Comparison of ENCODE assay signal across 17 cellular contexts in genomic region chr11:2915473-2915872, GRCh38. TPM values are rescaled to one million over a fixed set of nuclear protein-coding genes. Genes with fewer than 3 reads are reported as not detected.
DNase-seq lines count a peak whose midpoint lies in the region; ATAC-seq, FAIRE-seq and TF ChIP-seq lines count a peak whose summit lies in the region.
"Had no signal": no experiment of that assay in that cellular context is flagged by ENCODE, and none has a peak within 500 bp of the region (broad histone marks: within the 10 kb centered on the region; RNA-seq: fewer than 3 reads in every experiment).

No MANE protein-coding gene starts in this region.

- H3K36me3 ChIP-seq in SK-N-SH (replicated peaks in 1 of 2; ENCODE audit: control insufficient read depth in 1 of 2, insufficient read depth in 2 of 2, low read length in 1 of 2) (no peaks in the 10 kb centered on the region), K562 (ENCODE audit: control insufficient read depth, insufficient read depth, low read length) (no peaks in the 10 kb centered on the region), neuronal stem cell (replicated peaks in 1 of 2; ENCODE audit: control insufficient read depth in 2 of 2, insufficient read depth in 2 of 2, low read length in 2 of 2) (no peaks in the 10 kb centered on the region)
- H3K36me3 ChIP-seq in BLaER1 treated with 17β-estradiol and CSF1 and Interleukin-3, amounts not matched to agents 10 nM and 100 nM = no peaks in the 10 kb centered on the region; a peak in 1 of 22 replicates

- H3K4ac ChIP-seq in neuronal stem cell (ENCODE audit: low read length) = no peak overlapping the region

- CTCF ChIA-PET in SK-N-SH (lab: Yijun Ruan, JAX) (interaction anchor here (1.2 to 5.2 kb wide), 6 partner anchors 14 to 516 kb away, joined by 3 to 27 read pairs (median 6); partner anchors contain the start of gene PHLDA2), K562 (lab: Yijun Ruan, JAX; ENCODE audit: low intra/inter-chr PET ratio) (no interaction called here)

- peak overlapping the region; percentile 9 for H2BK15ac ChIP-seq in neuronal stem cell (ENCODE audit: low read length)

- H4K8ac ChIP-seq in neuronal stem cell (ENCODE audit: low read depth, low read length) = no peak overlapping the region

- intact Hi-C loops in K562 (cut with micrococcal nuclease) = no loop called here

- in situ Hi-C loops in K562 (cut with MboI) = no loop called here

- H3K9me3 ChIP-seq in SK-N-SH = no peaks in the 10 kb centered on the region
- no peaks in the 10 kb centered on the region for H3K9me3 ChIP-seq in BLaER1 treated with 17β-estradiol and CSF1 and Interleukin-3, amounts not matched to agents 10 nM and 100 nM (replicated peaks in 1 of 11)
- H3K9me3 ChIP-seq in K562 (replicated peaks; ENCODE audit: control insufficient read depth, insufficient read depth, low read depth, low read length) = no peaks in the 10 kb centered on the region
- H3K9me3 ChIP-seq in neuronal stem cell (replicated peaks in 1 of 2; ENCODE audit: control insufficient read depth in 2 of 2, insufficient read depth in 1 of 2, low read depth in 1 of 2, low read length in 2 of 2) = no peaks in the 10 kb centered on the region

- TF ChIP-seq CTCF in SK-N-SH (IDR thresholded peaks at IDR 0.05) (no peak), K562 (IDR thresholded peaks at IDR 0.05 in 2 of 3, conservative IDR thresholded peaks at IDR 0.05 in 1 of 3; ENCODE audit: insufficient read depth in 2 of 3, low read depth in 1 of 3, low read length in 3 of 3) (no peak)

- ATAC-seq in SK-N-SH treated with all-trans-retinoic acid at 6 μM for 48 hours (no peak), K562 (no peak), HG03175 (IDR thresholded peaks at IDR 0.05; ENCODE audit: unreplicated experiment) (no peak)
- ATAC-seq: GM23338, HCT116 had no signal

- peak overlapping the region; percentile 58 for H2BK12ac ChIP-seq in neuronal stem cell (ENCODE audit: low read length)

- H3K27ac ChIP-seq in SK-N-SH (ENCODE audit: low read depth in 2 of 2, low read length in 1 of 2) (no peak overlapping the region), K562 (ENCODE audit: extremely low read depth, low read depth, low read length) (no peak overlapping the region), neuronal stem cell (replicated peaks; ENCODE audit: low read length) (no peak overlapping the region)
- peak overlapping the region in 2 of 11 experiments; percentile 62 to 77; a peak in 1 of 22 replicates for H3K27ac ChIP-seq in BLaER1 treated with 17β-estradiol and CSF1 and Interleukin-3, amounts not matched to agents 10 nM and 100 nM

- DNase-seq in SK-N-SH (no peak), K562 (ENCODE audit: extremely low read depth in 1 of 4, low spot score in 3 of 4) (no peak), neuronal stem cell (ENCODE audit: low spot score) (no peak), D341Med (ENCODE audit: low spot score) (no peak)
- DNase-seq: 8988T; C1 segment of cervical spinal cord; CD4-positive, CD25-positive, alpha-beta regulatory T cell; CD8-positive, alpha-beta memory T cell; COR-L47 had no signal

- no peak overlapping the region for H2BK5ac ChIP-seq in neuronal stem cell (ENCODE audit: low read length)

- H3K4me2 ChIP-seq in SK-N-SH (no peak overlapping the region), K562 (ENCODE audit: insufficient read depth, low read length) (no peak overlapping the region), neuronal stem cell (ENCODE audit: insufficient read depth, low read length, poor library complexity, severe bottlenecking) (no peak overlapping the region)
- H3K4me2 ChIP-seq in BLaER1 treated with 17β-estradiol and CSF1 and Interleukin-3, amounts not matched to agents 10 nM and 100 nM = peak overlapping the region in 9 of 11 experiments; percentile 79 to 100 (median 92); a peak in 17 of 22 replicates
- H3K4me2 ChIP-seq: GM23338 had no signal

- no peak overlapping the region for H4K91ac ChIP-seq in neuronal stem cell (ENCODE audit: low read depth, low read length, poor library complexity)

- no TSS peak for BruUV-seq in K562 (replicated peaks; lab: Mats Ljungman, UMichigan)

- peaks cover 17 to 25% of the 10 kb centered on the region in 2 experiments; a peak in 3 of 4 replicates for H3K4me1 ChIP-seq in SK-N-SH (ENCODE audit: control insufficient read depth in 1 of 2, insufficient read depth in 2 of 2, low read depth in 1 of 2, low read length in 1 of 2)
- H3K4me1 ChIP-seq in BLaER1 treated with 17β-estradiol and CSF1 and Interleukin-3, amounts not matched to agents 10 nM and 100 nM = peaks cover 57 to 100% (median 100%) of the 10 kb centered on the region in 10 experiments
- peaks cover 14 to 80% of the 10 kb centered on the region in 2 experiments; a peak in 4 of 5 replicates for H3K4me1 ChIP-seq in K562 (replicated peaks in 1 of 2; ENCODE audit: control insufficient read depth in 2 of 2, insufficient read depth in 2 of 2, low read length in 2 of 2)
- H3K4me1 ChIP-seq in neuronal stem cell (ENCODE audit: control insufficient read depth in 2 of 2, insufficient read depth in 1 of 2, low read depth in 1 of 2, low read length in 2 of 2) = peaks cover 5 to 20% of the 10 kb centered on the region in 2 donors

- H3K9me2 ChIP-seq in SK-N-SH = no peaks in the 10 kb centered on the region

- peak overlapping the region; percentile 71 for H3K18ac ChIP-seq in neuronal stem cell (ENCODE audit: low read length)

- H3K79me1 ChIP-seq in neuronal stem cell (ENCODE audit: low read depth, low read length) = no peaks in the 10 kb centered on the region

- no peak overlapping the region for H3K14ac ChIP-seq in neuronal stem cell (ENCODE audit: low read length)

- no peak for TF ChIP-seq RAD21 in SK-N-SH (IDR thresholded peaks at IDR 0.05; ENCODE audit: low read length)
- no peak for TF ChIP-seq RAD21 in K562 (CRISPR knock-in tag; conservative IDR thresholded peaks at IDR 0.05 in 1 of 2, IDR thresholded peaks at IDR 0.05 in 1 of 2)

- no peak for FAIRE-seq in K562 (lab: Jason Lieb, UNC)
- FAIRE-seq: D721Med, G401.6, GM12892 had no signal

- H2BK120ac ChIP-seq in neuronal stem cell (ENCODE audit: low read depth, low read length) = no peak overlapping the region

- H3F3A ChIP-seq in SK-N-SH (replicated peaks; ENCODE audit: insufficient read depth) = no peaks in the 10 kb centered on the region

- WGBS in SK-N-SH (ENCODE audit: low lambda C conversion rate) = 85% methylated on average over 10 of the region's 11 CpGs
- WGBS in K562 (ENCODE audit: insufficient coverage, low coverage, missing lambda C conversion rate) = 67% methylated on average over 10 of the region's 11 CpGs
- WGBS in neuronal stem cell (ENCODE audit: extremely low coverage in 2 of 2, insufficient read length in 2 of 2, insufficient replicate concordance in 1 of 2), 2 donors = no CpG with 5 or more reads among the region's 11 CpGs

- no peak for TF ChIP-seq POLR2A in K562 (conservative IDR thresholded peaks at IDR 0.05)

- H3K27me3 ChIP-seq in SK-N-SH (ENCODE audit: insufficient read depth) (no peaks in the 10 kb centered on the region), K562 (ENCODE audit: control insufficient read depth in 2 of 2, insufficient read depth in 2 of 2, low read length in 2 of 2) (no peaks in the 10 kb centered on the region), neuronal stem cell (ENCODE audit: control insufficient read depth in 3 of 3, insufficient read depth in 3 of 3, low read depth in 1 of 3, low read length in 3 of 3) (no peaks in the 10 kb centered on the region)
- H3K27me3 ChIP-seq in BLaER1 treated with 17β-estradiol and CSF1 and Interleukin-3, amounts not matched to agents 10 nM and 100 nM = no peaks in the 10 kb centered on the region

- TF ChIP-seq EP300 in SK-N-SH (IDR thresholded peaks at IDR 0.05; ENCODE audit: borderline replicate concordance in 1 of 2, low read depth in 1 of 2, low read length in 1 of 2) (no peak), K562 (IDR thresholded peaks at IDR 0.05; ENCODE audit: low read length) (no peak)

- H3K23ac ChIP-seq in neuronal stem cell (ENCODE audit: low read depth, low read length, poor library complexity) = no peak overlapping the region

- no peaks in the 10 kb centered on the region for H3K9me1 ChIP-seq in K562 (ENCODE audit: control insufficient read depth, insufficient read depth, low read length)

- no peak overlapping the region for H2AFZ ChIP-seq in SK-N-SH (ENCODE audit: low read depth)
- no peak overlapping the region for H2AFZ ChIP-seq in K562 (ENCODE audit: low read depth, low read length)
- H2AFZ ChIP-seq in neuronal stem cell (ENCODE audit: low read length) = no peak overlapping the region
- H2AFZ ChIP-seq: GM23338 had no signal

- no peak overlapping the region for H2AK5ac ChIP-seq in neuronal stem cell (ENCODE audit: low read depth, low read length)

- POLR2A ChIA-PET in SK-N-SH (lab: Yijun Ruan, JAX) = no interaction called here
- POLR2A ChIA-PET in K562 (lab: Yijun Ruan, JAX) = interaction anchor here (1.4 to 1.6 kb wide), 2 partner anchors 8 to 11 kb away, joined by 6 to 8 read pairs; no protein-coding TSS in a partner anchor

- H3K4me3 ChIP-seq in SK-N-SH (ENCODE audit: low read depth in 2 of 2, low read length in 1 of 2) (no peak overlapping the region), K562 (no peak overlapping the region), neuronal stem cell (ENCODE audit: low read length in 2 of 2) (no peak overlapping the region)
- no peak overlapping the region for H3K4me3 ChIP-seq in BLaER1 treated with 17β-estradiol and CSF1 and Interleukin-3, amounts not matched to agents 10 nM and 100 nM
- H3K4me3 ChIP-seq: GM23338 had no signal

- no peaks in the 10 kb centered on the region for H4K20me1 ChIP-seq in SK-N-SH (ENCODE audit: insufficient read depth)
- peaks cover 0 to 89% (median 0%) of the 10 kb centered on the region in 11 experiments; a peak in 11 of 22 replicates for H4K20me1 ChIP-seq in BLaER1 treated with 17β-estradiol and CSF1 and Interleukin-3, amounts not matched to agents 10 nM and 100 nM
- H4K20me1 ChIP-seq in K562 (replicated peaks; ENCODE audit: control insufficient read depth, insufficient read depth, low read length) = no peaks in the 10 kb centered on the region

- H3K79me2 ChIP-seq in SK-N-SH (ENCODE audit: insufficient read depth) (no peaks in the 10 kb centered on the region), K562 (ENCODE audit: control insufficient read depth, insufficient read depth, low read length) (no peaks in the 10 kb centered on the region)

- H3K9ac ChIP-seq in SK-N-SH = no peak overlapping the region
- peak overlapping the region in 3 of 11 experiments; percentile 36 to 63 (median 54); a peak in 4 of 22 replicates for H3K9ac ChIP-seq in BLaER1 treated with 17β-estradiol and CSF1 and Interleukin-3, amounts not matched to agents 10 nM and 100 nM
- H3K9ac ChIP-seq in K562 (ENCODE audit: insufficient read depth in 1 of 2, low read depth in 2 of 2, low read length in 2 of 2) = no peak overlapping the region
- H3K9ac ChIP-seq in neuronal stem cell (ENCODE audit: low read depth, low read length, poor library complexity) = no peak overlapping the region

RNA-seq across cellular contexts. Expression of gene PHLDA2, which starts 13.7 kb away (rescaled TPM):
- polyA plus RNA-seq in SK-N-SH (2012; rRNA removed) (16.2 and 23.6 TPM in 2 replicates), K562 (2011; rRNA removed) (4.7 and 4.9 TPM in 2 replicates), K562 (2014; fragmentation: Illumina TruSeq; extraction: Trizol) (4.0 and 24.8 TPM in 2 replicates), K562 (2014; fragmentation: Nextera tagmentation; extraction: Ambion mirVana) (under 1 TPM; 0.43 to 0.87 TPM), K562 (2014; rRNA removed) (33.6 and 37.8 TPM in 2 replicates)
- polyA plus RNA-seq in SK-N-SH (2012; cell fraction: cytosol; rRNA removed) = 15.9 and 26.1 TPM in 2 replicates
- 15.9 and 37.1 TPM in 2 replicates for polyA plus RNA-seq in SK-N-SH (2012; cell fraction: nucleus; rRNA removed)
- 3.2 and 7.8 TPM in 2 replicates for total RNA-seq in K562 (2011; cell fraction: chromatin; rRNA removed; ENCODE audit: low replicate concordance)
- 13.6 and 14.7 TPM in 2 replicates for total RNA-seq in K562 (2011; cell fraction: nucleolus; rRNA removed)
- 5.4 and 5.7 TPM in 2 replicates for total RNA-seq in K562 (2011; cell fraction: nucleoplasm; rRNA removed)
- total RNA-seq in K562 (2014; rRNA removed) (14.8 and 26.2 TPM in 2 replicates), K562 (2014; rRNA removed; fragmentation: Illumina TruSeq; extraction: Trizol) (0.70 and 0.76 TPM in 2 replicates), K562 (2015; rRNA removed; fragmentation: Illumina TruSeq; extraction: Trizol) (5.7 and 6.3 TPM in 2 replicates), K562 (2021) (42.4 and 43.2 TPM in 2 replicates)
- 19.3 and 101 TPM in 2 replicates for polyA plus RNA-seq in K562 (2011; cell fraction: cytosol; rRNA removed)
- 10.5 and 21.0 TPM in 2 replicates for polyA plus RNA-seq in K562 (2011; cell fraction: nucleus; rRNA removed)
- 26.8 and 31.0 TPM in 2 replicates for polyA plus RNA-seq in K562 (2012)
- polyA minus RNA-seq in K562 (2011; rRNA and poly(A)+ RNA removed) = 0.84 and 1.1 TPM in 2 replicates
- 14.8 and 27.2 TPM in 2 replicates for polyA minus RNA-seq in K562 (2011; cell fraction: cytosol; rRNA and poly(A)+ RNA removed)
- 11.8 and 14.1 TPM in 2 replicates for polyA minus RNA-seq in K562 (2011; cell fraction: nucleus; rRNA and poly(A)+ RNA removed)
- polyA plus RNA-seq in neuronal stem cell (2013, experiment 1 of 2) = 6.3 TPM
- polyA plus RNA-seq in neuronal stem cell (2013, experiment 2 of 2) = 6.8 TPM

RNA-seq across cellular contexts. Expression of gene CDKN1C, which starts 29.9 kb away (rescaled TPM):
- 1.1 and 1.6 TPM in 2 replicates for polyA plus RNA-seq in SK-N-SH (2012; rRNA removed)
- polyA plus RNA-seq in SK-N-SH (2012; cell fraction: cytosol; rRNA removed) = 1.2 and 1.7 TPM in 2 replicates
- 2.4 and 4.2 TPM in 2 replicates for polyA plus RNA-seq in SK-N-SH (2012; cell fraction: nucleus; rRNA removed)
- 7.1 and 13.9 TPM in 2 replicates for total RNA-seq in K562 (2011; cell fraction: chromatin; rRNA removed; ENCODE audit: low replicate concordance)
- total RNA-seq in K562 (2011; cell fraction: nucleolus; rRNA removed) = 20.5 and 24.5 TPM in 2 replicates
- 10.9 and 11.1 TPM in 2 replicates for total RNA-seq in K562 (2011; cell fraction: nucleoplasm; rRNA removed)
- total RNA-seq in K562 (2014; rRNA removed) = 19.2 and 23.5 TPM in 2 replicates
- total RNA-seq in K562 (2014; rRNA removed; fragmentation: Illumina TruSeq; extraction: Trizol) = 3.5 and 4.0 TPM in 2 replicates
- total RNA-seq in K562 (2015; rRNA removed; fragmentation: Illumina TruSeq; extraction: Trizol) = 2.8 and 3.5 TPM in 2 replicates
- total RNA-seq in K562 (2021) = 21.1 and 21.9 TPM in 2 replicates
- polyA plus RNA-seq in K562 (2011; rRNA removed) = 9.2 and 17.4 TPM in 2 replicates
- 12.9 and 29.1 TPM in 2 replicates for polyA plus RNA-seq in K562 (2011; cell fraction: cytosol; rRNA removed)
- polyA plus RNA-seq in K562 (2011; cell fraction: nucleus; rRNA removed) = 25.4 and 25.7 TPM in 2 replicates
- 10.9 and 13.2 TPM in 2 replicates for polyA plus RNA-seq in K562 (2012)
- polyA plus RNA-seq in K562 (2014; fragmentation: Illumina TruSeq; extraction: Trizol) = 3.9 and 5.2 TPM in 2 replicates
- polyA plus RNA-seq in K562 (2014; fragmentation: Nextera tagmentation; extraction: Ambion mirVana) = 10 to 100 TPM in 1 of 2 experiments, 1 to 10 TPM in 1; 9.3 to 18.7 TPM
- 11.0 and 13.0 TPM in 2 replicates for polyA plus RNA-seq in K562 (2014; rRNA removed)
- polyA minus RNA-seq in K562 (2011; rRNA and poly(A)+ RNA removed) = 4.8 and 6.4 TPM in 2 replicates
- 11.8 and 22.5 TPM in 2 replicates for polyA minus RNA-seq in K562 (2011; cell fraction: cytosol; rRNA and poly(A)+ RNA removed)
- 7.5 and 8.9 TPM in 2 replicates for polyA minus RNA-seq in K562 (2011; cell fraction: nucleus; rRNA and poly(A)+ RNA removed)
- polyA plus RNA-seq in neuronal stem cell (2013, experiment 1 of 2) = 45.4 TPM
- 48.3 TPM for polyA plus RNA-seq in neuronal stem cell (2013, experiment 2 of 2)

Comparison
In these comparisons a context has a peak if more than half of its experiments do, and no peak if none do; other contexts are left out.
1. H3K4me2 ChIP-seq: peak in BLaER1 treated with 17β-estradiol and CSF1 and Interleukin-3, amounts not matched to agents 10 nM and 100 nM (9 of 11); none in SK-N-SH (single experiment), K562 (single experiment) and neuronal stem cell (single experiment).